ENCODE assay signal across 8 cellular contexts in genomic region chr7:521221-522070, GRCh38. TPM values are rescaled to one million over a fixed set of nuclear protein-coding genes. Genes with fewer than 3 reads are reported as not detected.
A peak's percentile ranks its signal among the peaks of the same experiment; 100 is the strongest.
DNase-seq lines count a peak whose midpoint lies in the region; ATAC-seq and TF ChIP-seq lines count a peak whose summit lies in the region.

No MANE protein-coding gene starts in this region.

- H3K9ac ChIP-seq in ES-I3 (ENCODE audit: low read depth, low read length) (peak overlapping the region; percentile 46; the same call in 1 of the 2 replicates), colonic mucosa (ENCODE audit: low read depth in 2 of 2, low read length in 2 of 2) (peak overlapping the region in 1 of 2 donors; percentile 30)

- H3K4me1 ChIP-seq in ES-I3 (ENCODE audit: insufficient read depth, low read length): peaks cover 2% of the 10 kb centered on the region; the same call in 1 of the 2 replicates
- H3K4me1 ChIP-seq in colonic mucosa: peaks cover 22% of the 10 kb centered on the region
- H3K4me1 ChIP-seq in mesodermal cell (ENCODE audit: control insufficient read depth, insufficient read depth, low read length, poor library complexity, severe bottlenecking): peaks cover 18% of the 10 kb centered on the region
- H3K4me1 ChIP-seq in urinary bladder (ENCODE audit: insufficient read depth): no peaks in the 10 kb centered on the region

- peaks cover 29% of the 10 kb centered on the region for H3K27me3 ChIP-seq in colonic mucosa

- H3K36me3 ChIP-seq in ES-I3 (ENCODE audit: insufficient read depth, low read length) (no peaks in the 10 kb centered on the region), colonic mucosa (no peaks in the 10 kb centered on the region), mesodermal cell (ENCODE audit: control insufficient read depth, insufficient read depth, low read length) (no peaks in the 10 kb centered on the region), urinary bladder (ENCODE audit: insufficient read depth) (no peaks in the 10 kb centered on the region)

- no peak for ATAC-seq in GM21737 (IDR thresholded peaks at IDR 0.05; ENCODE audit: unreplicated experiment)

- 1 to 2% methylated on average over 56 to 58 of the region's 72 CpGs for WGBS in mesodermal cell (ENCODE audit: insufficient coverage in 2 of 2), 2 experiments
- WGBS in urinary bladder: 14% methylated on average over 72 of the region's 72 CpGs

- H3K4me3 ChIP-seq in colonic mucosa (peak overlapping the region; percentile 40), mesodermal cell (ENCODE audit: extremely low read depth, insufficient read depth, low read length, poor library complexity, severe bottlenecking) (peak overlapping the region; percentile 14), urinary bladder (ENCODE audit: low read depth, low read length) (peak overlapping the region; percentile 12)

- H3K9me3 ChIP-seq in ES-I3 (ENCODE audit: control insufficient read depth, insufficient read depth, low read length) (no peaks in the 10 kb centered on the region), colonic mucosa (no peaks in the 10 kb centered on the region), mesodermal cell (ENCODE audit: control insufficient read depth, low read length) (no peaks in the 10 kb centered on the region)

- intact Hi-C loops in colonic mucosa (cut with DNase I): loop anchor here (10.0 kb wide), 2 partner anchors 203 to 353 kb away; partner anchors contain the start of genes DNAAF5, GET4 and PRKAR1B

- no peak for TF ChIP-seq CTCF in colonic mucosa (IDR thresholded peaks at IDR 0.05)

- DNase-seq in NCI-H1105 (lab: John Stamatoyannopoulos, UW): peak; percentile 53
- DNase-seq in colonic mucosa: no peak
- DNase-seq in middle frontal gyrus (ENCODE audit: extremely low spot score, low spot score): no peak
- DNase-seq in iPS-NIHi11 (ENCODE audit: low spot score): no peak

- H3K27ac ChIP-seq in colonic mucosa (no peak overlapping the region), mesodermal cell (ENCODE audit: low read depth, low read length, severe bottlenecking) (no peak overlapping the region), urinary bladder (ENCODE audit: low read depth) (no peak overlapping the region)

RNA-seq across cellular contexts. Expression of gene PDGFA, which starts 1.8 kb away (rescaled TPM):
- total RNA-seq in colonic mucosa (10 to 100 TPM; 34.9 to 50.5 TPM), urinary bladder (28.9 TPM)
- 37.0 TPM for polyA plus RNA-seq in mesodermal cell (2013, experiment 1 of 2)
- 32.3 TPM for polyA plus RNA-seq in mesodermal cell (2013, experiment 2 of 2)
- 25.1 TPM for polyA plus RNA-seq in urinary bladder
